Comparison of ENCODE assay signal across 25 cellular contexts in the genomic region with DNA sequence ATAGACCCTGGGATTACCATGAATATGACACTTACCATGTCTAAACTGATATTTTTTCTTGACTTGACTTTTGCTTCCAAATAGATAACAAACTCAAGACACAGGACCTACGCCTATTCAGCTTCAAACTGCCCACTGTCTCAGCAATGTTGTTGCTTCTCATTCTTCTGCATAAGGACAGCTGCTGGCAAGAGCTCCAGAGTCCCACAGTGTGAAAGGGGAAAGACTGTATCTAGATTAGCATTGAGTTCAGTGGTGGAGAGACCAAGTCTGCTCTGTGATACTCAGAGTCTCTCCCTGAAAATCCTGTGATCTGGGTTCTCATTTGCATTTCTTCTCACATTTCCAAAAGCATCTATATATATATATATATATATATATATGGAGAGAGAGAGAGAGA.
"Had no signal": no experiment of that assay in that cellular context is flagged by ENCODE, and none has a peak within 500 bp of the region (broad histone marks: within the 10 kb centered on the region; RNA-seq: fewer than 3 reads in every experiment).

No MANE protein-coding gene starts in this region.

- H3K36me3 Mint-ChIP-seq: naive B cell; stimulated activated memory B cell treated with anti-CD40 and anti-IgM and Interleukin-4, amounts not matched to agents 10 μg/mL and 1 μg/mL and 100 μg/mL, for 72 hours had no signal

- H3K36me3 ChIP-seq: esophagus squamous epithelium, gastroesophageal sphincter, pancreas, prostate gland, right lobe of liver, spleen, tibial nerve, upper lobe of right lung had no signal

- DNase-seq: effector memory CD8-positive, alpha-beta T cell; esophagus squamous epithelium; foreskin fibroblast; glutamatergic neuron; left colon; left ventricle myocardium superior; mesenchymal stem cell; naive B cell; occipital lobe; pancreas; right lobe of liver; spleen; stimulated activated CD4-positive, alpha-beta T cell treated with anti-CD3 and anti-CD28 coated beads, Interleukin-15, amount 100 ng/mL, for 24 hours; stimulated activated CD4-positive, alpha-beta T cell treated with anti-CD3 and anti-CD28 coated beads, Interleukin-1b, Interleukin-23, amount 100 ng/mL, for 48 hours; stimulated activated CD4-positive, alpha-beta T cell treated with anti-CD3 and anti-CD28 coated beads, Interleukin-4, amount 100 ng/mL, for 24 hours; upper lobe of right lung had no signal

- H3K27me3 Mint-ChIP-seq: dendritic cell treated with granulocyte-macrophage colony-stimulating factor and Interleukin-4, amounts not matched to agents 40 ng/mL and 50 ng/mL, for 4 days; effector memory CD8-positive, alpha-beta T cell; naive B cell; stimulated activated memory B cell treated with anti-CD40 and anti-IgM and Interleukin-4, amounts not matched to agents 10 μg/mL and 1 μg/mL and 100 μg/mL, for 72 hours; stimulated activated naive CD8-positive, alpha-beta T cell treated with anti-CD3 and anti-CD28 coated beads, Interleukin-15, Interleukin-2, amounts not matched to agents 100 ng/mL and 50 ng/mL, for 24 hours had no signal

- H3K4me1 ChIP-seq: prostate gland, spleen, upper lobe of right lung had no signal

- H3K4me1 Mint-ChIP-seq: naive B cell; stimulated activated memory B cell treated with anti-CD40 and anti-IgM and Interleukin-4, amounts not matched to agents 10 μg/mL and 1 μg/mL and 100 μg/mL, for 72 hours had no signal

- H3K27ac Mint-ChIP-seq: dendritic cell treated with granulocyte-macrophage colony-stimulating factor and Interleukin-4, amounts not matched to agents 40 ng/mL and 50 ng/mL, for 4 days; effector memory CD8-positive, alpha-beta T cell; naive B cell; stimulated activated memory B cell treated with anti-CD40 and anti-IgM and Interleukin-4, amounts not matched to agents 10 μg/mL and 1 μg/mL and 100 μg/mL, for 72 hours; stimulated activated naive CD8-positive, alpha-beta T cell treated with anti-CD3 and anti-CD28 coated beads, Interleukin-15, Interleukin-2, amounts not matched to agents 100 ng/mL and 50 ng/mL, for 24 hours had no signal

- ATAC-seq: effector memory CD8-positive, alpha-beta T cell; gastroesophageal sphincter; left colon; left ventricle myocardium superior; pancreas; right lobe of liver; stimulated activated memory B cell treated with anti-CD40 and anti-IgM and Interleukin-4, amounts not matched to agents 10 μg/mL and 1 μg/mL and 100 μg/mL, for 72 hours; upper lobe of right lung had no signal

- H3K27ac ChIP-seq: epithelial cell of prostate, esophagus squamous epithelium, gastroesophageal sphincter, pancreas, prostate gland, right lobe of liver, spleen, tibial nerve, upper lobe of right lung had no signal

- H3K9me3 ChIP-seq: esophagus squamous epithelium, gastroesophageal sphincter, pancreas, prostate gland, right lobe of liver, spleen, tibial nerve, upper lobe of right lung had no signal

- H3K4me3 Mint-ChIP-seq: dendritic cell treated with granulocyte-macrophage colony-stimulating factor and Interleukin-4, amounts not matched to agents 40 ng/mL and 50 ng/mL, for 4 days; effector memory CD8-positive, alpha-beta T cell; naive B cell; nephron; stimulated activated memory B cell treated with anti-CD40 and anti-IgM and Interleukin-4, amounts not matched to agents 10 μg/mL and 1 μg/mL and 100 μg/mL, for 72 hours; stimulated activated naive CD8-positive, alpha-beta T cell treated with anti-CD3 and anti-CD28 coated beads, Interleukin-15, Interleukin-2, amounts not matched to agents 100 ng/mL and 50 ng/mL, for 24 hours had no signal

- H3K27me3 ChIP-seq: esophagus squamous epithelium, gastroesophageal sphincter, pancreas, right lobe of liver, spleen, tibial nerve, upper lobe of right lung had no signal

- H3K9me3 Mint-ChIP-seq: effector memory CD8-positive, alpha-beta T cell; naive B cell; nephron; stimulated activated memory B cell treated with anti-CD40 and anti-IgM and Interleukin-4, amounts not matched to agents 10 μg/mL and 1 μg/mL and 100 μg/mL, for 72 hours; stimulated activated naive CD8-positive, alpha-beta T cell treated with anti-CD3 and anti-CD28 coated beads, Interleukin-15, Interleukin-2, amounts not matched to agents 100 ng/mL and 50 ng/mL, for 24 hours had no signal

- H3K4me3 ChIP-seq: esophagus squamous epithelium, gastroesophageal sphincter, lung, pancreas, prostate gland, right lobe of liver, spleen, tibial nerve, upper lobe of right lung had no signal
